Comparison of ENCODE assay signal across 1 cellular context in the genomic region with DNA sequence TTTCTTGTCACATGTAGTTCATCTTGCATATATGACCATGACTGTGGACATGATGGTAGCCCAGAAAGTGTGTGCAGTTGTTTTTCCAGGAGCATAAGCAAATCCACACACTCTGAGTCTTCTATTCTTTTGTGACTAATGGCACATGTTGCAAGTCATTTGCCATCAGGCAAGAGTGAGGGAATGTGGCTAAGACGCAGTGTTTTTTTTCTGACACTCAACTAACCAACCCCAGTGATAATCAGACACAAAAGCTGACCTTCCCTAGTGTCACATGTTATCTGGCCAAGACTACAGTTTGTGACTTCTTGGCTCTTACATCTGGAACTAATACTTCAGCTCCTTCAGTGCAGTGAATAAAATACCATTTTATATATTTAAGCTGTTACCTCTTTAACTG.
TF ChIP-seq lines count a peak whose summit lies in the region.

No MANE protein-coding gene starts in this region.

TF ChIP-seq in K562, 482 proteins besides CTCF, POLR2A, EP300 and RAD21 (continued from another document and continues in another):
- TF ChIP-seq PCBP2 (IDR thresholded peaks at IDR 0.05; ENCODE audit: low read depth, low read length, poor library complexity, severe bottlenecking) (no peak), DPF2 (IDR thresholded peaks at IDR 0.05) (peak; percentile 67), FOSL1 (tag; conservative IDR thresholded peaks at IDR 0.05) (peak; percentile 80), NKRF (IDR thresholded peaks at IDR 0.05; ENCODE audit: borderline replicate concordance) (no peak), LEF1 (IDR thresholded peaks at IDR 0.05) (0 out of 2 replicates have a peak, but pooled peaks have one; percentile 18), YBX1 (IDR thresholded peaks at IDR 0.05) (no peak), ZNF431 (CRISPR knock-in tag; IDR thresholded peaks at IDR 0.05) (no peak), BRCA1 (IDR thresholded peaks at IDR 0.05) (no peak), BRCA1 (CRISPR knock-in tag; IDR thresholded peaks at IDR 0.05) (no peak), EHMT2 (IDR thresholded peaks at IDR 0.05) (peak; percentile 81), ZNF583 (CRISPR knock-in tag; IDR thresholded peaks at IDR 0.05) (peak; percentile 45; the same call in 1 of the 2 replicates), CREM (IDR thresholded peaks at IDR 0.05; ENCODE audit: low read depth) (0 out of 2 replicates have a peak, but pooled peaks have one; percentile 45), JUND (IDR thresholded peaks at IDR 0.05; ENCODE audit: borderline replicate concordance, low read depth, low read length) (peak; percentile 28; the same call in 1 of the 2 replicates), JUND (tag; IDR thresholded peaks at IDR 0.05; ENCODE audit: borderline replicate concordance, low read depth, low read length) (peak; percentile 55; the same call in 2 of the 3 replicates), NBN (IDR thresholded peaks at IDR 0.05; ENCODE audit: low read depth) (peak; percentile 57; the same call in 1 of the 2 replicates), TEAD4 (IDR thresholded peaks at IDR 0.05; ENCODE audit: low read length) (peak; percentile 40; the same call in 1 of the 2 replicates), TEAD4 (CRISPR knock-in tag; IDR thresholded peaks at IDR 0.05; ENCODE audit: borderline replicate concordance) (no peak), ARNT (IDR thresholded peaks at IDR 0.05) (peak in 1 of 2 experiments; percentile 50; a peak in 1 of 4 replicates), BDP1 (IDR thresholded peaks at IDR 0.05; ENCODE audit: insufficient read depth, insufficient read length) (no peak), CBX3 (IDR thresholded peaks at IDR 0.05; ENCODE audit: borderline replicate concordance in 1 of 2, low read length in 2 of 2) (peak in 1 of 2 experiments; percentile 52; a peak in 1 of 3 replicates), ZNF354B (CRISPR knock-in tag; IDR thresholded peaks at IDR 0.05) (0 out of 2 replicates have a peak, but pooled peaks have one; percentile 10), NFE2L1 (tag; IDR thresholded peaks at IDR 0.05; ENCODE audit: borderline replicate concordance, low read depth) (0 out of 2 replicates have a peak, but pooled peaks have one; percentile 3), RBM14 (IDR thresholded peaks at IDR 0.05; ENCODE audit: borderline replicate concordance, insufficient read depth, low read depth, low read length) (no peak), NR2C2 (CRISPR knock-in tag; IDR thresholded peaks at IDR 0.05) (no peak), NR2C2 (tag; IDR thresholded peaks at IDR 0.05) (peak; percentile 60; the same call in 1 of the 2 replicates), SREBF1 (IDR thresholded peaks at IDR 0.05; ENCODE audit: borderline replicate concordance, low read depth, low read length) (0 out of 2 replicates have a peak, but pooled peaks have one; percentile 59), STAT5A (IDR thresholded peaks at IDR 0.05; ENCODE audit: borderline replicate concordance, low read length) (0 out of 2 replicates have a peak, but pooled peaks have one; percentile 7), TEAD1 (CRISPR knock-in tag; IDR thresholded peaks at IDR 0.05) (peak; percentile 46 to 71; a peak in 1 of 4 replicates), E4F1 (CRISPR knock-in tag; IDR thresholded peaks at IDR 0.05; ENCODE audit: borderline replicate concordance) (no peak), ZNF146 (CRISPR knock-in tag; IDR thresholded peaks at IDR 0.05; ENCODE audit: unreplicated experiment) (no peak), PKNOX1 (IDR thresholded peaks at IDR 0.05) (peak; percentile 58), NR2C1 (IDR thresholded peaks at IDR 0.05) (no peak; the same call in 1 of the 2 replicates), NR2C1 (tag; IDR thresholded peaks at IDR 0.05) (no peak), TSC22D4 (tag; IDR thresholded peaks at IDR 0.05) (no peak), PML (IDR thresholded peaks at IDR 0.05; ENCODE audit: low read length) (no peak), ZNF695 (CRISPR knock-in tag; IDR thresholded peaks at IDR 0.05) (no peak), ESRRA (IDR thresholded peaks at IDR 0.05; ENCODE audit: borderline replicate concordance, low read depth) (no peak), ZNF584 (CRISPR knock-in tag; IDR thresholded peaks at IDR 0.05; ENCODE audit: low read depth) (no peak), ZNF384 (IDR thresholded peaks at IDR 0.05; ENCODE audit: low read depth, low read length) (peak; percentile 79), MYBL2 (IDR thresholded peaks at IDR 0.05; ENCODE audit: low read depth) (no peak), MYBL2 (CRISPR knock-in tag; IDR thresholded peaks at IDR 0.05; ENCODE audit: borderline replicate concordance) (no peak), OTX1 (CRISPR knock-in tag; IDR thresholded peaks at IDR 0.05) (no peak), CBFA2T3 (IDR thresholded peaks at IDR 0.05) (peak; percentile 31; the same call in 1 of the 2 replicates), ZNF766 (CRISPR knock-in tag; conservative IDR thresholded peaks at IDR 0.05) (peak; percentile 78), ZNF586 (CRISPR knock-in tag; conservative IDR thresholded peaks at IDR 0.05) (no peak)
- TF ChIP-seq, protein P1, sequence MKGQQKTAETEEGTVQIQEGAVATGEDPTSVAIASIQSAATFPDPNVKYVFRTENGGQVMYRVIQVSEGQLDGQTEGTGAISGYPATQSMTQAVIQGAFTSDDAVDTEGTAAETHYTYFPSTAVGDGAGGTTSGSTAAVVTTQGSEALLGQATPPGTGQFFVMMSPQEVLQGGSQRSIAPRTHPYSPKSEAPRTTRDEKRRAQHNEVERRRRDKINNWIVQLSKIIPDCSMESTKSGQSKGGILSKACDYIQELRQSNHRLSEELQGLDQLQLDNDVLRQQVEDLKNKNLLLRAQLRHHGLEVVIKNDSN (CRISPR knock-in tag; IDR thresholded peaks at IDR 0.05) = peak; percentile 56; the same call in 1 of the 2 replicates
- TF ChIP-seq, protein P2, sequence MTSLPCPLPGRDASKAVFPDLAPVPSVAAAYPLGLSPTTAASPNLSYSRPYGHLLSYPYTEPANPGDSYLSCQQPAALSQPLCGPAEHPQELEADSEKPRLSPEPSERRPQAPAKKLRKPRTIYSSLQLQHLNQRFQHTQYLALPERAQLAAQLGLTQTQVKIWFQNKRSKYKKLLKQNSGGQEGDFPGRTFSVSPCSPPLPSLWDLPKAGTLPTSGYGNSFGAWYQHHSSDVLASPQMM (CRISPR knock-in tag; IDR thresholded peaks at IDR 0.05) = no peak
- TF ChIP-seq, protein P3, sequence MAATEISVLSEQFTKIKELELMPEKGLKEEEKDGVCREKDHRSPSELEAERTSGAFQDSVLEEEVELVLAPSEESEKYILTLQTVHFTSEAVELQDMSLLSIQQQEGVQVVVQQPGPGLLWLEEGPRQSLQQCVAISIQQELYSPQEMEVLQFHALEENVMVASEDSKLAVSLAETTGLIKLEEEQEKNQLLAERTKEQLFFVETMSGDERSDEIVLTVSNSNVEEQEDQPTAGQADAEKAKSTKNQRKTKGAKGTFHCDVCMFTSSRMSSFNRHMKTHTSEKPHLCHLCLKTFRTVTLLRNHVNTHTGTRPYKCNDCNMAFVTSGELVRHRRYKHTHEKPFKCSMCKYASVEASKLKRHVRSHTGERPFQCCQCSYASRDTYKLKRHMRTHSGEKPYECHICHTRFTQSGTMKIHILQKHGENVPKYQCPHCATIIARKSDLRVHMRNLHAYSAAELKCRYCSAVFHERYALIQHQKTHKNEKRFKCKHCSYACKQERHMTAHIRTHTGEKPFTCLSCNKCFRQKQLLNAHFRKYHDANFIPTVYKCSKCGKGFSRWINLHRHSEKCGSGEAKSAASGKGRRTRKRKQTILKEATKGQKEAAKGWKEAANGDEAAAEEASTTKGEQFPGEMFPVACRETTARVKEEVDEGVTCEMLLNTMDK (IDR thresholded peaks at IDR 0.05; ENCODE audit: borderline replicate concordance, insufficient read depth, low read depth, low read length, poor library complexity, severe bottlenecking) = no peak
- TF ChIP-seq, protein P4, sequence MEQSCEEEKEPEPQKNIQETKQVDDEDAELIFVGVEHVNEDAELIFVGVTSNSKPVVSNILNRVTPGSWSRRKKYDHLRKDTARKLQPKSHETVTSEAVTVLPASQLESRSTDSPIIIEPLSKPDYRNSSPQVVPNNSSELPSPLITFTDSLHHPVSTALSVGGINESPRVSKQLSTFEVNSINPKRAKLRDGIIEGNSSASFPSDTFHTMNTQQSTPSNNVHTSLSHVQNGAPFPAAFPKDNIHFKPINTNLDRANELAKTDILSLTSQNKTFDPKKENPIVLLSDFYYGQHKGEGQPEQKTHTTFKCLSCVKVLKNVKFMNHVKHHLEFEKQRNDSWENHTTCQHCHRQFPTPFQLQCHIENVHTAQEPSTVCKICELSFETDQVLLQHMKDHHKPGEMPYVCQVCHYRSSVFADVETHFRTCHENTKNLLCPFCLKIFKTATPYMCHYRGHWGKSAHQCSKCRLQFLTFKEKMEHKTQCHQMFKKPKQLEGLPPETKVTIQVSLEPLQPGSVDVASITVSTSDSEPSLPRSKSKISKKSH (CRISPR knock-in tag; IDR thresholded peaks at IDR 0.05) = no peak
- TF ChIP-seq, protein P5, sequence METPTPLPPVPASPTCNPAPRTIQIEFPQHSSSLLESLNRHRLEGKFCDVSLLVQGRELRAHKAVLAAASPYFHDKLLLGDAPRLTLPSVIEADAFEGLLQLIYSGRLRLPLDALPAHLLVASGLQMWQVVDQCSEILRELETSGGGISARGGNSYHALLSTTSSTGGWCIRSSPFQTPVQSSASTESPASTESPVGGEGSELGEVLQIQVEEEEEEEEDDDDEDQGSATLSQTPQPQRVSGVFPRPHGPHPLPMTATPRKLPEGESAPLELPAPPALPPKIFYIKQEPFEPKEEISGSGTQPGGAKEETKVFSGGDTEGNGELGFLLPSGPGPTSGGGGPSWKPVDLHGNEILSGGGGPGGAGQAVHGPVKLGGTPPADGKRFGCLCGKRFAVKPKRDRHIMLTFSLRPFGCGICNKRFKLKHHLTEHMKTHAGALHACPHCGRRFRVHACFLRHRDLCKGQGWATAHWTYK (CRISPR knock-in tag; IDR thresholded peaks at IDR 0.05) = 0 out of 2 replicates have a peak, but pooled peaks have one; percentile 31
- TF ChIP-seq, protein P6, sequence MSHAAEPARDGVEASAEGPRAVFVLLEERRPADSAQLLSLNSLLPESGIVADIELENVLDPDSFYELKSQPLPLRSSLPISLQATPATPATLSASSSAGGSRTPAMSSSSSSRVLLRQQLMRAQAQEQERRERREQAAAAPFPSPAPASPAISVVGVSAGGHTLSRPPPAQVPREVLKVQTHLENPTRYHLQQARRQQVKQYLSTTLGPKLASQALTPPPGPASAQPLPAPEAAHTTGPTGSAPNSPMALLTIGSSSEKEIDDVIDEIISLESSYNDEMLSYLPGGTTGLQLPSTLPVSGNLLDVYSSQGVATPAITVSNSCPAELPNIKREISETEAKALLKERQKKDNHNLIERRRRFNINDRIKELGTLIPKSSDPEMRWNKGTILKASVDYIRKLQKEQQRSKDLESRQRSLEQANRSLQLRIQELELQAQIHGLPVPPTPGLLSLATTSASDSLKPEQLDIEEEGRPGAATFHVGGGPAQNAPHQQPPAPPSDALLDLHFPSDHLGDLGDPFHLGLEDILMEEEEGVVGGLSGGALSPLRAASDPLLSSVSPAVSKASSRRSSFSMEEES (CRISPR knock-in tag; IDR thresholded peaks at IDR 0.05) = 0 out of 2 replicates have a peak, but pooled peaks have one; percentile 29
- TF ChIP-seq, protein P7, sequence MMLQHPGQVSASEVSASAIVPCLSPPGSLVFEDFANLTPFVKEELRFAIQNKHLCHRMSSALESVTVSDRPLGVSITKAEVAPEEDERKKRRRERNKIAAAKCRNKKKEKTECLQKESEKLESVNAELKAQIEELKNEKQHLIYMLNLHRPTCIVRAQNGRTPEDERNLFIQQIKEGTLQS (IDR thresholded peaks at IDR 0.05) = peak; percentile 16; the same call in 1 of the 2 replicates
- TF ChIP-seq, protein P7 (CRISPR knock-in tag; conservative IDR thresholded peaks at IDR 0.05) = no peak
